1 cellular context compared by ENCODE assay signal in genomic region chr19:17005000-17005399, GRCh38.
TF ChIP-seq lines count a peak whose summit lies in the region.

No MANE protein-coding gene starts in this region.

TF ChIP-seq in K562, 482 proteins besides CTCF, POLR2A, EP300 and RAD21:
- no peak for TF ChIP-seq LEF1 (IDR thresholded peaks at IDR 0.05)
- TF ChIP-seq RFX5 (IDR thresholded peaks at IDR 0.05; ENCODE audit: low read depth, low read length): no peak
